ENCODE assay signal across 24 cellular contexts in the genomic region with DNA sequence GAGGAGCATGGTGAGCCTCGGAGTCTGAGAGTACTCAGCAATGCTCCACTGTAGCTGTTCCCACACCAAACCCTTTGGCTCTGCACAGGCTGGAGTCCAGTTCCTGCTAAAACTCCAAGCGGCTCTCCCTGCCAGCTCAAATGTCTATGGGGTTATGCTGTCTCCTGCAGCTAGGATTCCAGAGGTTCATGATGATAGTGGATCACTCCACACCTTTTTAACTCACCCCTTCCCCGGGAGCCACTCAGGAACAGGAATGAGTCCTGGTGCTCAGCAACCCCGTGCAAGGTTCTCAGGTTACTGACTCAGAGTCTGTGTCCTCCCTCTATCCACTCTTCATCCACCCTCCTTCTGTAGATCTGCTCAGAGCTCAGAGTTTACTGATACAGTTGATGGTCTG.
DNase-seq lines count a peak whose midpoint lies in the region; ATAC-seq and TF ChIP-seq lines count a peak whose summit lies in the region.
"Had no signal": no experiment of that assay in that cellular context is flagged by ENCODE, and none has a peak within 500 bp of the region (broad histone marks: within the 10 kb centered on the region; RNA-seq: fewer than 3 reads in every experiment).

No MANE protein-coding gene starts in this region.

- H3K4me3 Mint-ChIP-seq in GM23338: no peak overlapping the region
- H3K4me3 Mint-ChIP-seq in WTC11: no peak overlapping the region
- no peak overlapping the region for H3K4me3 Mint-ChIP-seq in neural progenitor cell
- H3K4me3 Mint-ChIP-seq: CD4-positive, alpha-beta T cell had no signal

- H4K20me1 ChIP-seq in GM23338 (replicated peaks; ENCODE audit: insufficient read depth) (no peaks in the 10 kb centered on the region), neural progenitor cell (ENCODE audit: low read depth) (no peaks in the 10 kb centered on the region)
- H4K20me1 ChIP-seq: BLaER1 had no signal

- ATAC-seq in GM23338 (no peak), WTC11 (peak; percentile 44), HG03280 (IDR thresholded peaks at IDR 0.05; ENCODE audit: unreplicated experiment) (no peak)

- H3K79me2 ChIP-seq in GM23338 (replicated peaks; ENCODE audit: insufficient read depth): no peaks in the 10 kb centered on the region
- no peaks in the 10 kb centered on the region for H3K79me2 ChIP-seq in neural progenitor cell (ENCODE audit: low read depth)

- H3K27ac ChIP-seq in GM23338 (ENCODE audit: low read depth) (no peak overlapping the region), neural progenitor cell (no peak overlapping the region)
- H3K27ac ChIP-seq: 22Rv1, BLaER1, KMS-11 had no signal

- no peak for TF ChIP-seq CTCF in GM23338 (conservative IDR thresholded peaks at IDR 0.05; ENCODE audit: low read depth in 2 of 2)
- TF ChIP-seq CTCF in WTC11 (IDR thresholded peaks at IDR 0.05): no peak
- TF ChIP-seq CTCF in neural progenitor cell (IDR thresholded peaks at IDR 0.05): no peak

- no peaks in the 10 kb centered on the region for H3K9me2 ChIP-seq in GM23338 (ENCODE audit: insufficient read depth)

- H3K9ac ChIP-seq in neural progenitor cell: no peak overlapping the region
- H3K9ac ChIP-seq: BLaER1, KMS-11 had no signal

- H3K4me3 ChIP-seq in GM23338 (no peak overlapping the region), neural progenitor cell (no peak overlapping the region)
- H3K4me3 ChIP-seq: BLaER1 had no signal

- DNase-seq in DMS53 (lab: John Stamatoyannopoulos, UW) (peak; percentile 15), DMS53 treated with DMSO at 0.1 percent for 48 hours (lab: John Stamatoyannopoulos, UW; ENCODE audit: unreplicated experiment) (no peak), GM23338 (ENCODE audit: low spot score) (no peak), WTC11 (ENCODE audit: low spot score) (no peak), neural progenitor cell (ENCODE audit: low spot score) (no peak), occipital lobe (lab: John Stamatoyannopoulos, UW) (no peak), NCI-H1436 (lab: John Stamatoyannopoulos, UW) (no peak)
- DNase-seq: ACHN; CD4-positive, alpha-beta T cell; COR-L47; DMS 273 treated with DMSO at 0.1 percent for 48 hours; IMR-90; NCI-H1092 treated with DMSO at 0.1 percent for 48 hours; NCI-H1694; NCI-H2081; NCI-H446 treated with DMSO at 0.1 percent for 48 hours; NCI-H82; OCI-M1; Right ventricle myocardium superior; SW 1271 had no signal

- H3K27me3 Mint-ChIP-seq in GM23338 (ENCODE audit: insufficient read depth, low read depth, poor library complexity) (no peaks in the 10 kb centered on the region), WTC11 (ENCODE audit: low read depth) (no peaks in the 10 kb centered on the region), neural progenitor cell (ENCODE audit: insufficient read depth, low read depth) (no peaks in the 10 kb centered on the region)
- H3K27me3 Mint-ChIP-seq: CD4-positive, alpha-beta T cell had no signal

- no peaks in the 10 kb centered on the region for H3K9me3 Mint-ChIP-seq in GM23338
- no peaks in the 10 kb centered on the region for H3K9me3 Mint-ChIP-seq in WTC11
- no peaks in the 10 kb centered on the region for H3K9me3 Mint-ChIP-seq in neural progenitor cell

- no peaks in the 10 kb centered on the region for H3K9me3 ChIP-seq in neural progenitor cell (ENCODE audit: low read depth)
- H3K9me3 ChIP-seq: BLaER1 had no signal

- H3K36me3 ChIP-seq in GM23338 (ENCODE audit: insufficient read depth): no peaks in the 10 kb centered on the region
- no peaks in the 10 kb centered on the region for H3K36me3 ChIP-seq in neural progenitor cell
- H3K36me3 ChIP-seq: BLaER1 had no signal

- no peaks in the 10 kb centered on the region for H3F3A ChIP-seq in GM23338 (replicated peaks; ENCODE audit: low read depth)
- H3F3A ChIP-seq in neural progenitor cell (ENCODE audit: low read depth): no peaks in the 10 kb centered on the region

- H3K27ac Mint-ChIP-seq in GM23338 (no peak overlapping the region), WTC11 (no peak overlapping the region), neural progenitor cell (no peak overlapping the region)
- H3K27ac Mint-ChIP-seq: CD4-positive, alpha-beta T cell had no signal

- CTCF ChIA-PET in WTC11 (lab: Charles Lee): no interaction called here

- H2AFZ ChIP-seq in GM23338: peak overlapping the region; percentile 69; the same call in 1 of the 2 replicates
- peak overlapping the region; percentile 40 for H2AFZ ChIP-seq in neural progenitor cell (replicated peaks)

- H3K4me1 ChIP-seq in GM23338 (ENCODE audit: insufficient read depth) (peaks cover 4% of the 10 kb centered on the region; the same call in 1 of the 2 replicates), neural progenitor cell (peaks cover 11% of the 10 kb centered on the region)

- H3K4me1 Mint-ChIP-seq in GM23338: peaks cover 6% of the 10 kb centered on the region
- H3K4me1 Mint-ChIP-seq in WTC11: peaks cover 3% of the 10 kb centered on the region; the same call in 1 of the 2 replicates
- peaks cover 9% of the 10 kb centered on the region for H3K4me1 Mint-ChIP-seq in neural progenitor cell

- no peak overlapping the region for H3K4me2 ChIP-seq in GM23338
- no peak overlapping the region for H3K4me2 ChIP-seq in neural progenitor cell
- H3K4me2 ChIP-seq: BLaER1, KMS-11 had no signal

- no peaks in the 10 kb centered on the region for H3K27me3 ChIP-seq in GM23338 (ENCODE audit: insufficient read depth)
- no peaks in the 10 kb centered on the region for H3K27me3 ChIP-seq in neural progenitor cell
- H3K27me3 ChIP-seq: BLaER1 had no signal

- H3K36me3 Mint-ChIP-seq in GM23338 (ENCODE audit: low read depth) (no peaks in the 10 kb centered on the region), WTC11 (no peaks in the 10 kb centered on the region), neural progenitor cell (no peaks in the 10 kb centered on the region)

- POLR2A ChIA-PET in WTC11 (lab: Charles Lee): no interaction called here

TF ChIP-seq in GM23338, 12 proteins besides CTCF, POLR2A, EP300 and RAD21 (continues in another document):
- TF ChIP-seq, protein P1, sequence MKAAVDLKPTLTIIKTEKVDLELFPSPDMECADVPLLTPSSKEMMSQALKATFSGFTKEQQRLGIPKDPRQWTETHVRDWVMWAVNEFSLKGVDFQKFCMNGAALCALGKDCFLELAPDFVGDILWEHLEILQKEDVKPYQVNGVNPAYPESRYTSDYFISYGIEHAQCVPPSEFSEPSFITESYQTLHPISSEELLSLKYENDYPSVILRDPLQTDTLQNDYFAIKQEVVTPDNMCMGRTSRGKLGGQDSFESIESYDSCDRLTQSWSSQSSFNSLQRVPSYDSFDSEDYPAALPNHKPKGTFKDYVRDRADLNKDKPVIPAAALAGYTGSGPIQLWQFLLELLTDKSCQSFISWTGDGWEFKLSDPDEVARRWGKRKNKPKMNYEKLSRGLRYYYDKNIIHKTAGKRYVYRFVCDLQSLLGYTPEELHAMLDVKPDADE (IDR thresholded peaks at IDR 0.05): no peak
- TF ChIP-seq STAT1 (IDR thresholded peaks at IDR 0.05; ENCODE audit: unreplicated experiment) (no peak), ZNF114 (CRISPR knock-in tag; IDR thresholded peaks at IDR 0.05) (no peak), NANOG (IDR thresholded peaks at IDR 0.05; ENCODE audit: borderline replicate concordance) (no peak)

TF ChIP-seq in WTC11, 78 proteins besides CTCF, POLR2A, EP300 and RAD21 (continues in another document):
- TF ChIP-seq, protein P2, sequence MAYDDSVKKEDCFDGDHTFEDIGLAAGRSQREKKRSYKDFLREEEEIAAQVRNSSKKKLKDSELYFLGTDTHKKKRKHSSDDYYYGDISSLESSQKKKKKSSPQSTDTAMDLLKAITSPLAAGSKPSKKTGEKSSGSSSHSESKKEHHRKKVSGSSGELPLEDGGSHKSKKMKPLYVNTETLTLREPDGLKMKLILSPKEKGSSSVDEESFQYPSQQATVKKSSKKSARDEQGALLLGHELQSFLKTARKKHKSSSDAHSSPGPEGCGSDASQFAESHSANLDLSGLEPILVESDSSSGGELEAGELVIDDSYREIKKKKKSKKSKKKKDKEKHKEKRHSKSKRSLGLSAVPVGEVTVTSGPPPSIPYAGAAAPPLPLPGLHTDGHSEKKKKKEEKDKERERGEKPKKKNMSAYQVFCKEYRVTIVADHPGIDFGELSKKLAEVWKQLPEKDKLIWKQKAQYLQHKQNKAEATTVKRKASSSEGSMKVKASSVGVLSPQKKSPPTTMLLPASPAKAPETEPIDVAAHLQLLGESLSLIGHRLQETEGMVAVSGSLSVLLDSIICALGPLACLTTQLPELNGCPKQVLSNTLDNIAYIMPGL (CRISPR knock-in tag; IDR thresholded peaks at IDR 0.05): no peak
- TF ChIP-seq, protein P3, sequence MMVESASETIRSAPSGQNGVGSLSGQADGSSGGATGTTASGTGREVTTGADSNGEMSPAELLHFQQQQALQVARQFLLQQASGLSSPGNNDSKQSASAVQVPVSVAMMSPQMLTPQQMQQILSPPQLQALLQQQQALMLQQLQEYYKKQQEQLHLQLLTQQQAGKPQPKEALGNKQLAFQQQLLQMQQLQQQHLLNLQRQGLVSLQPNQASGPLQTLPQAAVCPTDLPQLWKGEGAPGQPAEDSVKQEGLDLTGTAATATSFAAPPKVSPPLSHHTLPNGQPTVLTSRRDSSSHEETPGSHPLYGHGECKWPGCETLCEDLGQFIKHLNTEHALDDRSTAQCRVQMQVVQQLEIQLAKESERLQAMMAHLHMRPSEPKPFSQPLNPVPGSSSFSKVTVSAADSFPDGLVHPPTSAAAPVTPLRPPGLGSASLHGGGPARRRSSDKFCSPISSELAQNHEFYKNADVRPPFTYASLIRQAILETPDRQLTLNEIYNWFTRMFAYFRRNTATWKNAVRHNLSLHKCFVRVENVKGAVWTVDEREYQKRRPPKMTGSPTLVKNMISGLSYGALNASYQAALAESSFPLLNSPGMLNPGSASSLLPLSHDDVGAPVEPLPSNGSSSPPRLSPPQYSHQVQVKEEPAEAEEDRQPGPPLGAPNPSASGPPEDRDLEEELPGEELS (CRISPR knock-in tag; IDR thresholded peaks at IDR 0.05): no peak
- no peak for TF ChIP-seq PRRX2 (CRISPR knock-in tag; IDR thresholded peaks at IDR 0.05)
- TF ChIP-seq, protein P4, sequence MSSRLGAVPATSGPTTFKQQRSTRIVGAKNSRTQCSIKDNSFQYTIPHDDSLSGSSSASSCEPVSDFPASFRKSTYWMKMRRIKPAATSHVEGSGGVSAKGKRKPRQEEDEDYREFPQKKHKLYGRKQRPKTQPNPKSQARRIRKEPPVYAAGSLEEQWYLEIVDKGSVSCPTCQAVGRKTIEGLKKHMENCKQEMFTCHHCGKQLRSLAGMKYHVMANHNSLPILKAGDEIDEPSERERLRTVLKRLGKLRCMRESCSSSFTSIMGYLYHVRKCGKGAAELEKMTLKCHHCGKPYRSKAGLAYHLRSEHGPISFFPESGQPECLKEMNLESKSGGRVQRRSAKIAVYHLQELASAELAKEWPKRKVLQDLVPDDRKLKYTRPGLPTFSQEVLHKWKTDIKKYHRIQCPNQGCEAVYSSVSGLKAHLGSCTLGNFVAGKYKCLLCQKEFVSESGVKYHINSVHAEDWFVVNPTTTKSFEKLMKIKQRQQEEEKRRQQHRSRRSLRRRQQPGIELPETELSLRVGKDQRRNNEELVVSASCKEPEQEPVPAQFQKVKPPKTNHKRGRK (CRISPR knock-in tag; IDR thresholded peaks at IDR 0.05; ENCODE audit: borderline replicate concordance): no peak
- no peak for TF ChIP-seq IRF2 (CRISPR knock-in tag; IDR thresholded peaks at IDR 0.05; ENCODE audit: borderline replicate concordance, low read depth)
- no peak for TF ChIP-seq NFE2L1 (CRISPR knock-in tag; IDR thresholded peaks at IDR 0.05)
- no peak for TF ChIP-seq NFATC4 (CRISPR knock-in tag; IDR thresholded peaks at IDR 0.05)
- no peak for TF ChIP-seq RORB (CRISPR knock-in tag; IDR thresholded peaks at IDR 0.05)
